In genomic region chr15:49169880-49170597, GRCh38 we compare ENCODE assay signal across 1 cellular context.
TF ChIP-seq lines count a peak whose summit lies in the region.

GALK2 (plus strand) TSS chr15:49170247; CDS start chr15:49170323, 76 bp downstream.

TF ChIP-seq in K562, 482 proteins besides CTCF, POLR2A, EP300 and RAD21 (continued from another document and continues in another):
- TF ChIP-seq BCLAF1 (IDR thresholded peaks at IDR 0.05; ENCODE audit: borderline replicate concordance in 1 of 2, control insufficient read depth in 1 of 2, low read depth in 2 of 2, low read length in 1 of 2) = peak in 1 of 2 experiments; percentile 71; a peak in 1 of 4 replicates
- no peak for TF ChIP-seq ZNF124 (CRISPR knock-in tag; IDR thresholded peaks at IDR 0.05)
- TF ChIP-seq NFIC (IDR thresholded peaks at IDR 0.05) = no peak; the same call in 1 of the 2 replicates
- TF ChIP-seq CBX8 (IDR thresholded peaks at IDR 0.05; ENCODE audit: borderline replicate concordance, extremely low read depth, low read depth, low read length, poor library complexity, severe bottlenecking) = no peak
- TF ChIP-seq CHD4 (IDR thresholded peaks at IDR 0.05; ENCODE audit: insufficient read depth, insufficient replicate concordance, low read depth, low read length, poor library complexity, severe bottlenecking) = no peak
- TF ChIP-seq ZNF347 (CRISPR knock-in tag; IDR thresholded peaks at IDR 0.05; ENCODE audit: low read depth) = no peak
- TF ChIP-seq SREBF1 (IDR thresholded peaks at IDR 0.05; ENCODE audit: borderline replicate concordance, low read depth, low read length) = no peak
- no peak for TF ChIP-seq ZNF280B (CRISPR knock-in tag; IDR thresholded peaks at IDR 0.05)
- TF ChIP-seq ZNF740 (CRISPR knock-in tag; IDR thresholded peaks at IDR 0.05) = no peak
- TF ChIP-seq ZNF740 (tag; IDR thresholded peaks at IDR 0.05) = no peak
- TF ChIP-seq BACH1 (tag; IDR thresholded peaks at IDR 0.05) = peak; percentile 41; the same call in 1 of the 2 replicates
- no peak for TF ChIP-seq BRF2 (IDR thresholded peaks at IDR 0.05; ENCODE audit: borderline replicate concordance, insufficient read depth, insufficient read length)
- TF ChIP-seq PHF8 (IDR thresholded peaks at IDR 0.05; ENCODE audit: borderline replicate concordance, low read length) = peak; percentile 72
- TF ChIP-seq SP1 (CRISPR knock-in tag; IDR thresholded peaks at IDR 0.05) = peak; percentile 79
- peak; percentile 34; the same call in 1 of the 2 replicates for TF ChIP-seq MAFK (IDR thresholded peaks at IDR 0.05; ENCODE audit: low read length)
- TF ChIP-seq THRAP3 (IDR thresholded peaks at IDR 0.05; ENCODE audit: borderline replicate concordance) = no peak
- TF ChIP-seq ZNF146 (CRISPR knock-in tag; IDR thresholded peaks at IDR 0.05; ENCODE audit: unreplicated experiment) = no peak
- TF ChIP-seq ZBTB34 (CRISPR knock-in tag; IDR thresholded peaks at IDR 0.05) = no peak
- no peak for TF ChIP-seq KAT7 (CRISPR knock-in tag; IDR thresholded peaks at IDR 0.05; ENCODE audit: borderline replicate concordance)
- no peak for TF ChIP-seq ATF2 (CRISPR knock-in tag; IDR thresholded peaks at IDR 0.05)
- TF ChIP-seq ZNF212 (CRISPR knock-in tag; IDR thresholded peaks at IDR 0.05) = no peak
- TF ChIP-seq MECOM (CRISPR knock-in tag; IDR thresholded peaks at IDR 0.05) = no peak
- TF ChIP-seq ZBTB1 (CRISPR knock-in tag; IDR thresholded peaks at IDR 0.05; ENCODE audit: borderline replicate concordance, low read depth) = no peak
- TF ChIP-seq TARDBP (IDR thresholded peaks at IDR 0.05) = no peak
- TF ChIP-seq ARID4B (CRISPR knock-in tag; IDR thresholded peaks at IDR 0.05) = peak; percentile 87
- TF ChIP-seq STAG1 (CRISPR knock-in tag; IDR thresholded peaks at IDR 0.05; ENCODE audit: borderline replicate concordance) = no peak
- no peak for TF ChIP-seq CBX5 (IDR thresholded peaks at IDR 0.05; ENCODE audit: borderline replicate concordance, low read depth)
- peak; percentile 86 for TF ChIP-seq KDM5B (IDR thresholded peaks at IDR 0.05; ENCODE audit: insufficient replicate concordance, low read depth, low read length)
- 0 out of 2 replicates have a peak, but pooled peaks have one; percentile 62 for TF ChIP-seq PML (IDR thresholded peaks at IDR 0.05; ENCODE audit: low read length)
- no peak for TF ChIP-seq ZNF699 (CRISPR knock-in tag; IDR thresholded peaks at IDR 0.05; ENCODE audit: insufficient replicate concordance)
- no peak; the same call in 1 of the 2 replicates for TF ChIP-seq MIER1 (IDR thresholded peaks at IDR 0.05; ENCODE audit: low read depth)
- no peak for TF ChIP-seq ZNF518B (CRISPR knock-in tag; IDR thresholded peaks at IDR 0.05)
- TF ChIP-seq YBX1 (IDR thresholded peaks at IDR 0.05) = no peak
- TF ChIP-seq PRPF4 (IDR thresholded peaks at IDR 0.05; ENCODE audit: insufficient read depth, low read depth, low read length, poor library complexity, severe bottlenecking) = no peak
- TF ChIP-seq TGIF2 (CRISPR knock-in tag; IDR thresholded peaks at IDR 0.05) = no peak
- 0 out of 2 replicates have a peak, but pooled peaks have one; percentile 49 for TF ChIP-seq THAP7 (CRISPR knock-in tag; IDR thresholded peaks at IDR 0.05)
- TF ChIP-seq ZNF668 (CRISPR knock-in tag; IDR thresholded peaks at IDR 0.05) = no peak
- peak; percentile 93 for TF ChIP-seq LCOR (CRISPR knock-in tag; IDR thresholded peaks at IDR 0.05)
- no peak for TF ChIP-seq HBP1 (CRISPR knock-in tag; IDR thresholded peaks at IDR 0.05)
- no peak for TF ChIP-seq EHMT2 (IDR thresholded peaks at IDR 0.05)
- TF ChIP-seq PCBP1 (IDR thresholded peaks at IDR 0.05; ENCODE audit: low read depth, low read length, poor library complexity, severe bottlenecking) = no peak
